Comparison of ENCODE assay signal across 10 cellular contexts in the genomic region with DNA sequence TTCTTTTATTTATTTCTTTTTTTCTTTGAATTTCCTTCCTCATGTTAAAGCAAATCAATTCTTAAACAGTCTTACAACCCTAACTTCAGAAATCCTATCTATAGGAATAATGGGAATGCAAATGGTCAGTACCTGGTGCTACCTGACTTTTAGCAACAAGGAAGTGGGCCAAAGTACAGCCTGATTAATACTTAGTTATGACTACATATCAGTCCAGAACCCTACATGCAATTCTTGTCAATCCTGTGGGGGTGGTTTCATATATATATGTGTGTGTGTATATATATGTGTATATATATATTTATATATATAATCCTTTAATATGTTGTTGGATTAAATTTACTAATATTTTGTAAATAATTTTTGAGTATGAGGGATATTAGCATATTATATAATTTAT.
"Had no signal": no experiment of that assay in that cellular context is flagged by ENCODE, and none has a peak within 500 bp of the region (broad histone marks: within the 10 kb centered on the region; RNA-seq: fewer than 3 reads in every experiment).

No MANE protein-coding gene starts in this region.

- DNase-seq: GM23248, GOT3, H7, HFFc6, IMR-90, KG1 had no signal

- H3K9me3 ChIP-seq: HAP-1 had no signal

- H3K9ac ChIP-seq: GM23248 had no signal

- H3K4me1 ChIP-seq: HAP-1 had no signal

- H3K27ac ChIP-seq: GM23248, HL-60 had no signal

- H3K36me3 ChIP-seq: HAP-1 had no signal

- FAIRE-seq: HTR-8/SVneo, K562 had no signal

- H3K4me3 ChIP-seq: GM23248, HAP-1, K562 had no signal

- H2AFZ ChIP-seq: GM23248 had no signal
